ENCODE assay signal across 1 cellular context in the genomic region with DNA sequence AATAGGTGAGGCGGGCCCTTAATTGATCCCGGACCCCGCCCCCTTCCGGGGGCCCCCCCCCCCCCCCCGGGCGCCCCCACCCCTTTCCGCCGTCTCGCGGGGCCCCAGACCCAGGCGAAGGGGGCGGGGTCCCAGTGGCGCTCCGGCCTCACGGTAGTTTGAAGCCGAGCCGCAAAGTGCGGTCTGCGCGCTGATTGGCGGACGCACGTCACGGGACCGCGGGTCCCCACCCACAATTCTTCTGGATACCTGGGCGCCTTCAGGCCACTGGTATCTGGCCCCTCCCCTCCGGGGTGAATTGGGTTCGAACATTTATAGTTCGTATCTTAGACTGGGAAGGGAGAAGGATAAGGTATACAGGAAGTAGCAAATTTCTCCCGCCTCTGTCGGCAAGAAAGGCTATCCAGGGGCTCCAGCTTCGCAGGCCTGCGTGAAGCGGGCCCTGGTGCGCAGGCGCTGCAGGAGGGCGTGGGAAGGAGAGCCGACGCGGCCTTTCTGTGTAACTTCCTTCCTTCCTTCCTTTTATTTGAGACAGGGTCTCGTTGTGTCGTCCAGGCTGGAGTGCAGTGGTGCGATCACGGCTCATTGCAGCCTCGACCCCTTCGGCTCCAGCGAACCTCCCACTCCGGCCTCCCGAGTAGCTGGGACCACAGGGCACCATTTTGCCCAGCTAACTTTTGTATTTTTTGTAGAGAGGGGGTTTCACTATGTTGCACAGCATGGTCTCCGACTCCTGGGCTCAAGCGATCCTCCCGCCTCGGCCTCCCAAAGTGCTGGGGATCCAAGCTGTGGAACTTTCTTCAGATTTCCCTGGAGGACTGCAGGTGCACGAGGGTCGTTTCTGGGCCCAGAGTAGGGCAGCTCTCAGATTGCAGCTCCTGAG.
TF ChIP-seq lines count a peak whose summit lies in the region.

No MANE protein-coding gene starts in this region.

TF ChIP-seq in neural cell, 6 proteins besides CTCF, POLR2A, EP300 and RAD21 (continued from another document):
- TF ChIP-seq, protein P1, sequence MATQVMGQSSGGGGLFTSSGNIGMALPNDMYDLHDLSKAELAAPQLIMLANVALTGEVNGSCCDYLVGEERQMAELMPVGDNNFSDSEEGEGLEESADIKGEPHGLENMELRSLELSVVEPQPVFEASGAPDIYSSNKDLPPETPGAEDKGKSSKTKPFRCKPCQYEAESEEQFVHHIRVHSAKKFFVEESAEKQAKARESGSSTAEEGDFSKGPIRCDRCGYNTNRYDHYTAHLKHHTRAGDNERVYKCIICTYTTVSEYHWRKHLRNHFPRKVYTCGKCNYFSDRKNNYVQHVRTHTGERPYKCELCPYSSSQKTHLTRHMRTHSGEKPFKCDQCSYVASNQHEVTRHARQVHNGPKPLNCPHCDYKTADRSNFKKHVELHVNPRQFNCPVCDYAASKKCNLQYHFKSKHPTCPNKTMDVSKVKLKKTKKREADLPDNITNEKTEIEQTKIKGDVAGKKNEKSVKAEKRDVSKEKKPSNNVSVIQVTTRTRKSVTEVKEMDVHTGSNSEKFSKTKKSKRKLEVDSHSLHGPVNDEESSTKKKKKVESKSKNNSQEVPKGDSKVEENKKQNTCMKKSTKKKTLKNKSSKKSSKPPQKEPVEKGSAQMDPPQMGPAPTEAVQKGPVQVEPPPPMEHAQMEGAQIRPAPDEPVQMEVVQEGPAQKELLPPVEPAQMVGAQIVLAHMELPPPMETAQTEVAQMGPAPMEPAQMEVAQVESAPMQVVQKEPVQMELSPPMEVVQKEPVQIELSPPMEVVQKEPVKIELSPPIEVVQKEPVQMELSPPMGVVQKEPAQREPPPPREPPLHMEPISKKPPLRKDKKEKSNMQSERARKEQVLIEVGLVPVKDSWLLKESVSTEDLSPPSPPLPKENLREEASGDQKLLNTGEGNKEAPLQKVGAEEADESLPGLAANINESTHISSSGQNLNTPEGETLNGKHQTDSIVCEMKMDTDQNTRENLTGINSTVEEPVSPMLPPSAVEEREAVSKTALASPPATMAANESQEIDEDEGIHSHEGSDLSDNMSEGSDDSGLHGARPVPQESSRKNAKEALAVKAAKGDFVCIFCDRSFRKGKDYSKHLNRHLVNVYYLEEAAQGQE (IDR thresholded peaks at IDR 0.05; ENCODE audit: borderline replicate concordance): no peak
- TF ChIP-seq TAF1 (IDR thresholded peaks at IDR 0.05; ENCODE audit: low read depth): no peak
TF ChIP-seq in neural cell: peak in this region for 2.
